8 cellular contexts compared by ENCODE assay signal in genomic region chr16:69150146-69150865, GRCh38. TPM values are rescaled to one million over a fixed set of nuclear protein-coding genes. Genes with fewer than 3 reads are reported as not detected.
DNase-seq lines count a peak whose midpoint lies in the region; ATAC-seq and TF ChIP-seq lines count a peak whose summit lies in the region.

No MANE protein-coding gene starts in this region.

- peak; percentile 66 for DNase-seq in activated effector memory CD4-positive, alpha-beta T cell treated with anti-CD3 and anti-CD28 coated beads, Interleukin-2, amount 50 U/mL, for 16 hours
- DNase-seq in activated effector memory CD4-positive, alpha-beta T cell treated with Interleukin-2 at 50 U/mL for 16 hours: no peak
- DNase-seq in NCI-H1105 (lab: John Stamatoyannopoulos, UW): peak; percentile 25
- DNase-seq in T-cell: peak in 25 of 34 experiments; percentile 11 to 61 (median 35)
- no peak for DNase-seq in chondrocyte (ENCODE audit: low spot score)
- DNase-seq in kidney tubule cell (ENCODE audit: low spot score): peak; percentile 70
- DNase-seq in stimulated activated effector memory CD8-positive, alpha-beta T cell treated with anti-CD3 and anti-CD28 coated beads, Interleukin-12 subunit alpha, Interleukin-12 subunit beta, amount 100 ng/mL, for 72 hours (ENCODE audit: low spot score in 2 of 2): peak; percentile 35 to 61

- ATAC-seq in T-cell (replicated peaks in 1 of 4): peak; percentile 65 to 81 (median 72)
- ATAC-seq in stimulated activated effector memory CD8-positive, alpha-beta T cell treated with anti-CD3 and anti-CD28 coated beads, Interleukin-12 subunit alpha, Interleukin-12 subunit beta, amount 100 ng/mL, for 72 hours: peak; percentile 67
- ATAC-seq in HG03139 (IDR thresholded peaks at IDR 0.05; ENCODE audit: unreplicated experiment): no peak

- H3K9me3 Mint-ChIP-seq in T-cell: no peaks in the 10 kb centered on the region
- H3K9me3 Mint-ChIP-seq in chondrocyte (ENCODE audit: low read depth): no peaks in the 10 kb centered on the region
- no peaks in the 10 kb centered on the region for H3K9me3 Mint-ChIP-seq in stimulated activated effector memory CD8-positive, alpha-beta T cell treated with anti-CD3 and anti-CD28 coated beads, Interleukin-12 subunit alpha, Interleukin-12 subunit beta, amount 100 ng/mL, for 72 hours

- peaks cover 0 to 2% (median 0%) of the 10 kb centered on the region in 3 donors for H3K4me1 Mint-ChIP-seq in T-cell
- no peaks in the 10 kb centered on the region for H3K4me1 Mint-ChIP-seq in chondrocyte (ENCODE audit: low read depth)
- peaks cover 5% of the 10 kb centered on the region for H3K4me1 Mint-ChIP-seq in stimulated activated effector memory CD8-positive, alpha-beta T cell treated with anti-CD3 and anti-CD28 coated beads, Interleukin-12 subunit alpha, Interleukin-12 subunit beta, amount 100 ng/mL, for 72 hours

- CTCF ChIA-PET in T-cell (lab: Charles Lee): interaction anchor here (0.6 to 3.8 kb wide), 18 partner anchors 11 to 460 kb away, joined by 3 to 42 read pairs (median 5); no protein-coding TSS in a partner anchor

- H3K27ac Mint-ChIP-seq in T-cell: no peak overlapping the region
- no peak overlapping the region for H3K27ac Mint-ChIP-seq in chondrocyte (ENCODE audit: unreplicated experiment)
- no peak overlapping the region for H3K27ac Mint-ChIP-seq in stimulated activated effector memory CD8-positive, alpha-beta T cell treated with anti-CD3 and anti-CD28 coated beads, Interleukin-12 subunit alpha, Interleukin-12 subunit beta, amount 100 ng/mL, for 72 hours

- peak; percentile 92 for TF ChIP-seq CTCF in chondrocyte (IDR thresholded peaks at IDR 0.05)

- POLR2A ChIA-PET in T-cell (lab: Charles Lee): interaction anchor here in 1 of 2 donors (0.6 kb wide), 1 partner anchor 135 kb away, joined by 5 read pairs; no protein-coding TSS in a partner anchor

- H3K36me3 Mint-ChIP-seq in T-cell (peaks cover 49% of the 10 kb centered on the region), chondrocyte (ENCODE audit: low read depth) (peaks cover 19% of the 10 kb centered on the region)
- H3K36me3 Mint-ChIP-seq in stimulated activated effector memory CD8-positive, alpha-beta T cell treated with anti-CD3 and anti-CD28 coated beads, Interleukin-12 subunit alpha, Interleukin-12 subunit beta, amount 100 ng/mL, for 72 hours: peaks cover 100% of the 10 kb centered on the region

- H3K4me3 Mint-ChIP-seq in T-cell: no peak overlapping the region
- H3K4me3 Mint-ChIP-seq in chondrocyte (ENCODE audit: unreplicated experiment): no peak overlapping the region
- H3K4me3 Mint-ChIP-seq in stimulated activated effector memory CD8-positive, alpha-beta T cell treated with anti-CD3 and anti-CD28 coated beads, Interleukin-12 subunit alpha, Interleukin-12 subunit beta, amount 100 ng/mL, for 72 hours: no peak overlapping the region

- no peaks in the 10 kb centered on the region for H3K27me3 Mint-ChIP-seq in T-cell
- H3K27me3 Mint-ChIP-seq in chondrocyte (ENCODE audit: low read depth): no peaks in the 10 kb centered on the region

RNA-seq across cellular contexts. Expression of gene UTP4, which starts 17.9 kb away (rescaled TPM):
- total RNA-seq in T-cell: 10 to 100 TPM; 30.3 to 42.5 (median 37.8) TPM
- 37.2 to 46.0 TPM (median 41.7 TPM) in 3 replicates for total RNA-seq in chondrocyte

RNA-seq across cellular contexts. Expression of gene CHTF8, which starts 17.9 kb away (rescaled TPM):
- 100 to 1,000 TPM in 3 of 5 donors, 10 to 100 TPM in 2; 64.8 to 138 (median 124) TPM for total RNA-seq in T-cell
- total RNA-seq in chondrocyte: 77.1 to 83.2 TPM (median 83.1 TPM) in 3 replicates

RNA-seq across cellular contexts. Expression of gene SNTB2, which starts 36.7 kb away (rescaled TPM):
- 10 to 100 TPM; 13.2 to 23.1 (median 17.3) TPM for total RNA-seq in T-cell
- total RNA-seq in chondrocyte: 38.4 to 49.5 TPM (median 49.1 TPM) in 3 replicates

RNA-seq across cellular contexts. Expression of gene HAS3, which starts 44.9 kb away (rescaled TPM):
- 1 to 10 TPM; 2.0 to 4.7 (median 3.4) TPM for total RNA-seq in T-cell
- total RNA-seq in chondrocyte: 0.92 to 1.5 TPM (median 1.4 TPM) in 3 replicates

Comparison
In these comparisons a context has a peak if more than half of its experiments do, and no peak if none do; other contexts are left out.
1. DNase-seq: peak in activated effector memory CD4-positive, alpha-beta T cell treated with anti-CD3 and anti-CD28 coated beads, Interleukin-2, amount 50 U/mL, for 16 hours (single experiment), NCI-H1105 (single experiment), T-cell (25 of 34), kidney tubule cell (single experiment) and stimulated activated effector memory CD8-positive, alpha-beta T cell treated with anti-CD3 and anti-CD28 coated beads, Interleukin-12 subunit alpha, Interleukin-12 subunit beta, amount 100 ng/mL, for 72 hours (2 of 2); none in activated effector memory CD4-positive, alpha-beta T cell treated with Interleukin-2 at 50 U/mL for 16 hours (single experiment) and chondrocyte (single experiment).